ENCODE assay signal across 10 cellular contexts in genomic region chr16:84774810-84775209, GRCh38. TPM values are rescaled to one million over a fixed set of nuclear protein-coding genes. Genes with fewer than 3 reads are reported as not detected.
A peak's percentile ranks its signal among the peaks of the same experiment; 100 is the strongest.
DNase-seq lines count a peak whose midpoint lies in the region; ATAC-seq and TF ChIP-seq lines count a peak whose summit lies in the region.
"Had no signal": no experiment of that assay in that cellular context is flagged by ENCODE, and none has a peak within 500 bp of the region (broad histone marks: within the 10 kb centered on the region; RNA-seq: fewer than 3 reads in every experiment).

No MANE protein-coding gene starts in this region.

- H3K4me3 Mint-ChIP-seq in WTC11, result no peak overlapping the region
- H3K4me3 Mint-ChIP-seq in natural killer cell treated with Interleukin-12 subunit alpha and Interleukin-12 subunit beta and Interleukin-15 and Interleukin-18, amount 100 ng/mL, for 72 hours, result no peak overlapping the region
- H3K4me3 Mint-ChIP-seq: nephron had no signal

- 77 to 81% (median 80%) methylated on average over 4 of the region's 4 CpGs for WGBS in stomach, 5 donors

- H3K27ac ChIP-seq in stomach, result peak overlapping the region in 3 of 5 donors; percentile 55 to 62 (median 57)
- H3K27ac ChIP-seq: 22Rv1 had no signal

- peak overlapping the region in 2 of 4 donors; percentile 18 to 25 for H3K4me3 ChIP-seq in stomach

- no peaks in the 10 kb centered on the region for H3K4me1 ChIP-seq in stomach

- intact Hi-C loops in stomach (cut with DNase I; ENCODE audit: low total_unique reads), result no loop called here

- peaks cover 2% of the 10 kb centered on the region for H3K9me3 Mint-ChIP-seq in WTC11
- H3K9me3 Mint-ChIP-seq in natural killer cell treated with Interleukin-12 subunit alpha and Interleukin-12 subunit beta and Interleukin-15 and Interleukin-18, amount 100 ng/mL, for 72 hours, result no peaks in the 10 kb centered on the region
- H3K9me3 Mint-ChIP-seq: nephron had no signal

- no peaks in the 10 kb centered on the region for H3K4me1 Mint-ChIP-seq in WTC11
- H3K4me1 Mint-ChIP-seq in natural killer cell treated with Interleukin-12 subunit alpha and Interleukin-12 subunit beta and Interleukin-15 and Interleukin-18, amount 100 ng/mL, for 72 hours (ENCODE audit: low read depth in 2 of 2), result peaks cover 0 to 2% of the 10 kb centered on the region in 2 donors

- ATAC-seq in WTC11, result no peak
- ATAC-seq in natural killer cell treated with Interleukin-12 subunit alpha and Interleukin-12 subunit beta and Interleukin-15 and Interleukin-18, amount 100 ng/mL, for 72 hours, result no peak

- no peaks in the 10 kb centered on the region for H3K27me3 ChIP-seq in stomach

- H3K9me3 ChIP-seq in stomach, result no peaks in the 10 kb centered on the region

- H3K27ac Mint-ChIP-seq in WTC11, result 0 out of 2 replicates have a peak overlapping the region, but pooled peaks have one; percentile 30
- H3K27ac Mint-ChIP-seq in natural killer cell treated with Interleukin-12 subunit alpha and Interleukin-12 subunit beta and Interleukin-15 and Interleukin-18, amount 100 ng/mL, for 72 hours, result peak overlapping the region in 1 of 2 donors; percentile 50
- H3K27ac Mint-ChIP-seq: nephron had no signal

- CTCF ChIA-PET in WTC11 (lab: Charles Lee), result no interaction called here

- no peaks in the 10 kb centered on the region for H3K27me3 Mint-ChIP-seq in WTC11 (ENCODE audit: low read depth)
- no peaks in the 10 kb centered on the region for H3K27me3 Mint-ChIP-seq in natural killer cell treated with Interleukin-12 subunit alpha and Interleukin-12 subunit beta and Interleukin-15 and Interleukin-18, amount 100 ng/mL, for 72 hours

- TF ChIP-seq POLR2A in stomach (IDR thresholded peaks at IDR 0.05), result no peak

- no peak for TF ChIP-seq CTCF in WTC11 (IDR thresholded peaks at IDR 0.05)
- no peak for TF ChIP-seq CTCF in stomach (IDR thresholded peaks at IDR 0.05)

- H3K36me3 ChIP-seq in stomach, result peaks cover 46 to 100% (median 96%) of the 10 kb centered on the region in 4 donors

- H3K36me3 Mint-ChIP-seq in WTC11, result peaks cover 73% of the 10 kb centered on the region
- peaks cover 23% of the 10 kb centered on the region for H3K36me3 Mint-ChIP-seq in natural killer cell treated with Interleukin-12 subunit alpha and Interleukin-12 subunit beta and Interleukin-15 and Interleukin-18, amount 100 ng/mL, for 72 hours

- POLR2A ChIA-PET in WTC11 (lab: Charles Lee), result no interaction called here

- TF ChIP-seq EP300 in stomach (IDR thresholded peaks at IDR 0.05), result no peak

- peak; percentile 6 for DNase-seq in NCI-H2107 treated with DMSO at 0.1 percent for 48 hours (lab: John Stamatoyannopoulos, UW; ENCODE audit: unreplicated experiment)
- no peak for DNase-seq in NCI-H2107 (lab: John Stamatoyannopoulos, UW)
- no peak for DNase-seq in WTC11 (ENCODE audit: low spot score)
- DNase-seq in glomerular visceral epithelial cell (ENCODE audit: extremely low spot score), result peak; percentile 31
- DNase-seq in stomach, result no peak
- DNase-seq in foreskin melanocyte, result no peak
- no peak for DNase-seq in activated CD4-positive, alpha-beta T cell treated with anti-CD3 and anti-CD28 coated beads, Interleukin-2, amount 50 U/mL, for 4 hours
- no peak for DNase-seq in natural killer cell treated with Interleukin-12 subunit alpha and Interleukin-12 subunit beta and Interleukin-15 and Interleukin-18, amount 100 ng/mL, for 72 hours (ENCODE audit: low spot score)

TF ChIP-seq in WTC11, 78 proteins besides CTCF, POLR2A, EP300 and RAD21:
- no peak for TF ChIP-seq EMX1 (CRISPR knock-in tag; IDR thresholded peaks at IDR 0.05)
- no peak for TF ChIP-seq USF2 (CRISPR knock-in tag; IDR thresholded peaks at IDR 0.05)

RNA-seq across cellular contexts. Expression of gene CRISPLD2, which starts 45.0 kb away (rescaled TPM):
- 8.7 to 9.5 TPM (median 9.4 TPM) in 3 replicates for total RNA-seq in WTC11 (2021)
- 100 to 1,000 TPM in 3 of 5 donors, 10 to 100 TPM in 2; 92.0 to 242 (median 102) TPM for total RNA-seq in stomach
- polyA plus RNA-seq in stomach, result 10 to 100 TPM; 18.3 to 46.0 (median 20.2) TPM
- total RNA-seq in natural killer cell treated with Interleukin-12 subunit alpha and Interleukin-12 subunit beta and Interleukin-15 and Interleukin-18, amount 100 ng/mL, for 72 hours, result 1 to 10 TPM in 1 of 2 donors, under 1 TPM in 1; 0.43 to 1.7 TPM

Comparison
In these comparisons a context has a peak if more than half of its experiments do, and no peak if none do; other contexts are left out.
1. DNase-seq: peak in NCI-H2107 treated with DMSO at 0.1 percent for 48 hours (single experiment) and glomerular visceral epithelial cell (single experiment); none in NCI-H2107 (single experiment), WTC11 (single experiment), stomach (single experiment), foreskin melanocyte (single experiment), activated CD4-positive, alpha-beta T cell treated with anti-CD3 and anti-CD28 coated beads, Interleukin-2, amount 50 U/mL, for 4 hours (0 of 2) and natural killer cell treated with Interleukin-12 subunit alpha and Interleukin-12 subunit beta and Interleukin-15 and Interleukin-18, amount 100 ng/mL, for 72 hours (single experiment).